Comparison of ENCODE assay signal across 1 cellular context in genomic region chr20:53077373-53078205, GRCh38.
TF ChIP-seq lines count a peak whose summit lies in the region.

No MANE protein-coding gene starts in this region.

TF ChIP-seq in HepG2, 621 proteins besides CTCF, POLR2A, EP300 and RAD21 (continued from another document and continues in another):
- TF ChIP-seq PRDM15 (CRISPR knock-in tag; IDR thresholded peaks at IDR 0.05) (no peak), ZNF749 (CRISPR knock-in tag; IDR thresholded peaks at IDR 0.05; ENCODE audit: borderline replicate concordance) (no peak), BHLHE40 (IDR thresholded peaks at IDR 0.05; ENCODE audit: low read length) (0 out of 2 replicates have a peak, but pooled peaks have one; percentile 23), PATZ1 (CRISPR knock-in tag; IDR thresholded peaks at IDR 0.05) (0 out of 2 replicates have a peak, but pooled peaks have one; percentile 16), HMGXB3 (CRISPR knock-in tag; IDR thresholded peaks at IDR 0.05; ENCODE audit: borderline replicate concordance) (peak; percentile 59; the same call in 1 of the 2 replicates), ZNF672 (CRISPR knock-in tag; IDR thresholded peaks at IDR 0.05) (no peak), ZFP36L1 (CRISPR knock-in tag; IDR thresholded peaks at IDR 0.05) (peak; percentile 58; the same call in 1 of the 2 replicates), ZNF768 (CRISPR knock-in tag; IDR thresholded peaks at IDR 0.05) (no peak), POGZ (CRISPR knock-in tag; IDR thresholded peaks at IDR 0.05) (peak; percentile 84), SATB2 (CRISPR knock-in tag; IDR thresholded peaks at IDR 0.05) (peak; percentile 98), ARNTL (CRISPR knock-in tag; IDR thresholded peaks at IDR 0.05) (0 out of 2 replicates have a peak, but pooled peaks have one; percentile 20), ARID2 (CRISPR knock-in tag; IDR thresholded peaks at IDR 0.05; ENCODE audit: borderline replicate concordance) (peak; percentile 59; the same call in 1 of the 2 replicates), FOXP1 (IDR thresholded peaks at IDR 0.05) (no peak), FOXP1 (CRISPR knock-in tag; IDR thresholded peaks at IDR 0.05) (peak; percentile 88), ELF1 (CRISPR knock-in tag; IDR thresholded peaks at IDR 0.05) (no peak), ZNF878 (CRISPR knock-in tag; IDR thresholded peaks at IDR 0.05) (no peak), CREM (IDR thresholded peaks at IDR 0.05) (peak; percentile 73), CREM (CRISPR knock-in tag; IDR thresholded peaks at IDR 0.05) (no peak), JUN (CRISPR knock-in tag; IDR thresholded peaks at IDR 0.05) (peak; percentile 67; the same call in 1 of the 2 replicates), GTF2F1 (IDR thresholded peaks at IDR 0.05; ENCODE audit: low read length) (no peak), ZMYM4 (CRISPR knock-in tag; IDR thresholded peaks at IDR 0.05) (peak; percentile 55; the same call in 1 of the 2 replicates), FOXJ3 (CRISPR knock-in tag; IDR thresholded peaks at IDR 0.05; ENCODE audit: borderline replicate concordance) (peak; percentile 65; the same call in 1 of the 2 replicates), ZFP1 (CRISPR knock-in tag; IDR thresholded peaks at IDR 0.05) (peak; percentile 65; the same call in 1 of the 2 replicates), THRA (CRISPR knock-in tag; IDR thresholded peaks at IDR 0.05; ENCODE audit: borderline replicate concordance) (0 out of 2 replicates have a peak, but pooled peaks have one; percentile 31), ZNF431 (CRISPR knock-in tag; IDR thresholded peaks at IDR 0.05; ENCODE audit: borderline replicate concordance, low read depth) (peak; percentile 100), POLR2AphosphoS2 (IDR thresholded peaks at IDR 0.05; ENCODE audit: low read depth, low read length) (no peak), NFE2L1 (CRISPR knock-in tag; IDR thresholded peaks at IDR 0.05; ENCODE audit: borderline replicate concordance) (no peak), BCL3 (CRISPR knock-in tag; IDR thresholded peaks at IDR 0.05) (0 out of 2 replicates have a peak, but pooled peaks have one; percentile 29), MIXL1 (CRISPR knock-in tag; IDR thresholded peaks at IDR 0.05) (peak; percentile 93; the same call in 1 of the 2 replicates), BORCS8-MEF2B (CRISPR knock-in tag; IDR thresholded peaks at IDR 0.05) (no peak), SMAD3 (CRISPR knock-in tag; IDR thresholded peaks at IDR 0.05) (peak; percentile 74; the same call in 1 of the 2 replicates), ZNF644 (CRISPR knock-in tag; IDR thresholded peaks at IDR 0.05; ENCODE audit: low read depth) (peak; percentile 65; the same call in 1 of the 2 replicates), TGIF2 (CRISPR knock-in tag; IDR thresholded peaks at IDR 0.05) (peak; percentile 69; the same call in 1 of the 2 replicates), TSC22D2 (CRISPR knock-in tag; IDR thresholded peaks at IDR 0.05; ENCODE audit: borderline replicate concordance) (0 out of 2 replicates have a peak, but pooled peaks have one; percentile 42), NR2F2 (IDR thresholded peaks at IDR 0.05; ENCODE audit: borderline replicate concordance, low read depth) (peak; percentile 74), ARID5B (CRISPR knock-in tag; IDR thresholded peaks at IDR 0.05) (peak; percentile 98), ZBTB7A (CRISPR knock-in tag; IDR thresholded peaks at IDR 0.05) (no peak), SIX1 (CRISPR knock-in tag; IDR thresholded peaks at IDR 0.05; ENCODE audit: borderline replicate concordance) (peak; percentile 82; the same call in 1 of the 2 replicates), NAIF1 (CRISPR knock-in tag; IDR thresholded peaks at IDR 0.05; ENCODE audit: borderline replicate concordance) (0 out of 2 replicates have a peak, but pooled peaks have one; percentile 56), RNF219 (CRISPR knock-in tag; IDR thresholded peaks at IDR 0.05) (peak; percentile 85; the same call in 1 of the 2 replicates), ATF7 (IDR thresholded peaks at IDR 0.05) (peak; percentile 73), ATF7 (CRISPR knock-in tag; IDR thresholded peaks at IDR 0.05) (no peak)
